Comparison of ENCODE assay signal across 12 cellular contexts in the genomic region with DNA sequence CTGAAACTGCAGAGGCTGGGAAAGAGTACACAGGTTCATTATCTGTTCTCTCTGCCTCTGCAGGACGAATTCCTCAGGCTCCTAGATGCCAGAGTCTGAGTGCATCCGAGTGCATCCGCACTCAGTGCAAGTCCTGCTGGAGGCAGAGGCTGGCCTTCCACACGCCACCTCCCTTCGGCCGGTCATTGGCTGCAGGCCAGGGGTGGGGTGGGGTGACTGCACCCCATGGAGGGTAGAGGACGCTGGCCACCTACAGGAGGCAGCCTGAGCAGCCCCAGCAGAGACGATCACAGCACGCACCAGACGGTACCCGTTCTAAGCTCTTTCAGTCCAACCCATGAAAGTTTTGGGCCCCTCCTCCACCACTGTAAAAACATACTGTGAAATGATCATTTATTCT. TPM values are rescaled to one million over a fixed set of nuclear protein-coding genes. Genes with fewer than 3 reads are reported as not detected.
A peak's percentile ranks its signal among the peaks of the same experiment; 100 is the strongest.
DNase-seq lines count a peak whose midpoint lies in the region; ATAC-seq and TF ChIP-seq lines count a peak whose summit lies in the region.
"Had no signal": no experiment of that assay in that cellular context is flagged by ENCODE, and none has a peak within 500 bp of the region (broad histone marks: within the 10 kb centered on the region; RNA-seq: fewer than 3 reads in every experiment).

No MANE protein-coding gene starts in this region.

- H3K4me1 ChIP-seq in right atrium auricular region, result peaks cover 0 to 21% of the 10 kb centered on the region in 2 donors
- peaks cover 11% of the 10 kb centered on the region for H3K4me1 ChIP-seq in upper lobe of right lung

- peaks cover 0 to 14% (median 0%) of the 10 kb centered on the region in 3 donors for H3K27me3 Mint-ChIP-seq in immature natural killer cell (ENCODE audit: low read depth in 3 of 3)

- peak overlapping the region in 1 of 6 donors; percentile 71 for H3K27ac Mint-ChIP-seq in immature natural killer cell

- H3K27ac ChIP-seq in right atrium auricular region (no peak overlapping the region), upper lobe of right lung (no peak overlapping the region)

- H3K36me3 ChIP-seq in right atrium auricular region (peaks cover 19% of the 10 kb centered on the region), upper lobe of right lung (peaks cover 42% of the 10 kb centered on the region)

- H3K4me3 ChIP-seq in right atrium auricular region (no peak overlapping the region), upper lobe of right lung (no peak overlapping the region)

- DNase-seq in Right ventricle myocardium inferior (ENCODE audit: missing footprints), result no peak
- DNase-seq in right atrium auricular region (ENCODE audit: low spot score), result no peak
- DNase-seq in erythroblast (lab: John Stamatoyannopoulos, UW), result peak; percentile 72 to 81
- peak; percentile 83 for DNase-seq in left lobe of liver (ENCODE audit: low spot score)
- DNase-seq in upper lobe of right lung, result peak; percentile 72
- DNase-seq in GM19238 (ENCODE audit: insufficient read length, low spot score), result no peak
- no peak for DNase-seq in immature natural killer cell
- DNase-seq: activated T-cell treated with anti-CD3 and anti-CD28 coated beads for 4 hours; retina; stimulated activated naive CD4-positive, alpha-beta T cell treated with Interleukin-2 at 50 U/mL for 16 hours had no signal

- H3K4me3 Mint-ChIP-seq in immature natural killer cell, result no peak overlapping the region

- ATAC-seq in Right ventricle myocardium inferior, result peak; percentile 60
- peak; percentile 97 for ATAC-seq in left lobe of liver
- peak; percentile 75 for ATAC-seq in upper lobe of right lung
- ATAC-seq in HG03571 (IDR thresholded peaks at IDR 0.05; ENCODE audit: unreplicated experiment), result no peak

- H3K4me1 Mint-ChIP-seq in immature natural killer cell, result peaks cover 77 to 84% of the 10 kb centered on the region in 2 donors

- TF ChIP-seq POLR2A in erythroblast (IDR thresholded peaks at IDR 0.05; ENCODE audit: low read length), result no peak

- no peaks in the 10 kb centered on the region for H3K9me3 Mint-ChIP-seq in immature natural killer cell

- no peak for TF ChIP-seq CTCF in right atrium auricular region (IDR thresholded peaks at IDR 0.05)
- TF ChIP-seq CTCF in upper lobe of right lung (IDR thresholded peaks at IDR 0.05), result peak; percentile 14

- peaks cover 13 to 40% (median 18%) of the 10 kb centered on the region in 3 donors for H3K36me3 Mint-ChIP-seq in immature natural killer cell

- intact Hi-C loops in Right ventricle myocardium inferior (cut with DNase I) (no loop called here), upper lobe of right lung (cut with DNase I) (no loop called here)

- H3K27me3 ChIP-seq in right atrium auricular region (no peaks in the 10 kb centered on the region), upper lobe of right lung (no peaks in the 10 kb centered on the region)

- H3K9me3 ChIP-seq in right atrium auricular region, result no peaks in the 10 kb centered on the region
- no peaks in the 10 kb centered on the region for H3K9me3 ChIP-seq in upper lobe of right lung

RNA-seq across cellular contexts. Expression of gene SFT2D1, which starts 11.7 kb away (rescaled TPM):
- total RNA-seq in Right ventricle myocardium inferior, result 21.9 TPM
- total RNA-seq in right atrium auricular region, result 10 to 100 TPM; 29.4 TPM
- 8.8 TPM for total RNA-seq in left lobe of liver
- 49.7 TPM for total RNA-seq in upper lobe of right lung
- polyA plus RNA-seq in immature natural killer cell, result 100 to 1,000 TPM in 1 of 3 donors, 10 to 100 TPM in 2; 92.7 to 144 (median 94.2) TPM

RNA-seq across cellular contexts. Expression of gene PRR18, which starts 22.4 kb away (rescaled TPM):
- total RNA-seq in Right ventricle myocardium inferior (0.11 TPM), right atrium auricular region (not detected), left lobe of liver (2.0 TPM), upper lobe of right lung (not detected)
- polyA plus RNA-seq in immature natural killer cell, result not detected
- total RNA-seq: M059J had no signal

RNA-seq across cellular contexts. Expression of gene MPC1, which starts 52.1 kb away (rescaled TPM):
- total RNA-seq in Right ventricle myocardium inferior (381 TPM), right atrium auricular region (100 to 1,000 TPM; 250 to 616 TPM), left lobe of liver (120 TPM), upper lobe of right lung (51.2 TPM)
- polyA plus RNA-seq in immature natural killer cell, result 100 to 1,000 TPM in 1 of 3 donors, 10 to 100 TPM in 2; 68.7 to 107 (median 85.6) TPM

Comparison
In these comparisons a context has a peak if more than half of its experiments do, and no peak if none do; other contexts are left out.
1. DNase-seq: peak in erythroblast (2 of 2), left lobe of liver (single experiment) and upper lobe of right lung (single experiment); none in Right ventricle myocardium inferior (single experiment), right atrium auricular region (single experiment), GM19238 (single experiment) and immature natural killer cell (0 of 3).